8 cellular contexts compared by ENCODE assay signal in the genomic region with DNA sequence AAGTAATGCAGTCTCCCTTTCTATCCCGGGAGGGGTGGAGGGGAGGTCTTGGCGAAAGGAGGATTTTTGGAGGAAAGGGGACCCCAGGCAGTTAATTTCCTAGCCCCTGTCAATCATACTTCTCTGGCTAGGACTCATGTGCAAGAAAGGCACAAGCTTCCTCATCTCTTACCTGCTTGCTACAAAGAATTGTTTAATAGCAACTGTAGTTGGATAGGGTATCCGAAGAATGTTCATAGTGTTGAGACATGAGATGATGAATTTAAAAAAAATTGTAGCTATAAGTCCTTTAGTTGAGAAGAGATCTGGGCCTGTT. TPM values are rescaled to one million over a fixed set of nuclear protein-coding genes. Genes with fewer than 3 reads are reported as not detected.
DNase-seq lines count a peak whose midpoint lies in the region; ATAC-seq and TF ChIP-seq lines count a peak whose summit lies in the region.

No MANE protein-coding gene starts in this region.

- peak overlapping the region; percentile 87 for H3K4me3 ChIP-seq in GM23248
- peak overlapping the region; percentile 83 for H3K4me3 ChIP-seq in SJSA1
- H3K4me3 ChIP-seq in fibroblast of villous mesenchyme (ENCODE audit: low read depth, low read length), result peak overlapping the region; percentile 80
- H3K4me3 ChIP-seq in skeletal muscle satellite cell (ENCODE audit: low read length), result peak overlapping the region; percentile 95

- H3K36me3 ChIP-seq in GM23248 (ENCODE audit: low read depth) (peaks cover 6% of the 10 kb centered on the region; the same call in 1 of the 2 replicates), SJSA1 (peaks cover 57% of the 10 kb centered on the region), skeletal muscle satellite cell (ENCODE audit: insufficient read depth, low read length) (peaks cover 3% of the 10 kb centered on the region)

- H3K27me3 ChIP-seq in GM23248 (replicated peaks; ENCODE audit: insufficient read depth), result no peaks in the 10 kb centered on the region
- H3K27me3 ChIP-seq in SJSA1 (replicated peaks), result no peaks in the 10 kb centered on the region
- H3K27me3 ChIP-seq in skeletal muscle satellite cell (ENCODE audit: control insufficient read depth, insufficient read depth, low read length), result no peaks in the 10 kb centered on the region

- ATAC-seq in GM19035 (IDR thresholded peaks at IDR 0.05; ENCODE audit: unreplicated experiment) (no peak), HG02970 (IDR thresholded peaks at IDR 0.05; ENCODE audit: low FRiP score, unreplicated experiment) (no peak)

- peak overlapping the region; percentile 81 for H3K9ac ChIP-seq in GM23248
- peak overlapping the region; percentile 87 for H3K9ac ChIP-seq in skeletal muscle satellite cell (ENCODE audit: low read depth, low read length)

- H3K9me3 ChIP-seq in GM23248 (ENCODE audit: low read depth), result no peaks in the 10 kb centered on the region
- no peaks in the 10 kb centered on the region for H3K9me3 ChIP-seq in SJSA1 (replicated peaks)
- H3K9me3 ChIP-seq in skeletal muscle satellite cell (replicated peaks; ENCODE audit: low read length), result no peaks in the 10 kb centered on the region

- peaks cover 90% of the 10 kb centered on the region for H3K79me2 ChIP-seq in GM23248 (ENCODE audit: insufficient read depth)

- H3K27ac ChIP-seq in GM23248 (0 out of 2 replicates have a peak overlapping the region, but pooled peaks have one; percentile 6), SJSA1 (peak overlapping the region; percentile 28)

- H3K4me2 ChIP-seq in GM23248 (ENCODE audit: unreplicated experiment) (peak overlapping the region; percentile 81), skeletal muscle satellite cell (ENCODE audit: low read length) (peak overlapping the region; percentile 94)

- no peaks in the 10 kb centered on the region for H3K9me2 ChIP-seq in GM23248 (ENCODE audit: insufficient read depth)

- DNase-seq in GM23248, result no peak
- no peak for DNase-seq in SJSA1 (ENCODE audit: low read depth in 1 of 2, low spot score in 2 of 2)
- no peak for DNase-seq in fibroblast of villous mesenchyme (ENCODE audit: low read depth)
- no peak for DNase-seq in SKM-1 treated with dmso at 0.1 percent for 144 hours (lab: John Stamatoyannopoulos, UW; ENCODE audit: unreplicated experiment)
- DNase-seq in OCI-M2 (lab: John Stamatoyannopoulos, UW; ENCODE audit: unreplicated experiment), result no peak

- TF ChIP-seq CTCF in fibroblast of villous mesenchyme (IDR thresholded peaks at IDR 0.05; ENCODE audit: insufficient read depth, low read depth, low read length), result no peak

- peak overlapping the region; percentile 94 for H2AFZ ChIP-seq in GM23248

- in situ Hi-C loops in GM23248 (cut with MboI), result no loop called here

- H3F3A ChIP-seq in GM23248 (ENCODE audit: insufficient read depth), result no peaks in the 10 kb centered on the region

- 0 to 1% methylated on average over 3 of the region's 3 CpGs for WGBS in GM23248 (ENCODE audit: low coverage in 1 of 2, low lambda C conversion rate in 2 of 2, missing lambda C conversion rate in 2 of 2), 2 experiments

- H4K20me1 ChIP-seq in GM23248 (ENCODE audit: insufficient read depth), result no peaks in the 10 kb centered on the region

- H3K4me1 ChIP-seq in GM23248 (ENCODE audit: insufficient read depth), result peaks cover 22% of the 10 kb centered on the region
- peaks cover 11% of the 10 kb centered on the region for H3K4me1 ChIP-seq in SJSA1 (replicated peaks)
- peaks cover 8% of the 10 kb centered on the region for H3K4me1 ChIP-seq in skeletal muscle satellite cell (ENCODE audit: control insufficient read depth, insufficient read depth, low read length)

RNA-seq across cellular contexts. Expression of gene BORA, which starts 0.5 kb away (rescaled TPM):
- total RNA-seq in GM23248 (2014; rRNA removed; shearing (Covaris generic)), result 4.9 and 7.2 TPM in 2 replicates
- polyA plus RNA-seq in GM23248 (2016; fragmentation: Nextera tagmentation; extraction: Ambion mirVana), result 4.4 and 5.5 TPM in 2 replicates
- 12.8 and 16.1 TPM in 2 replicates for total RNA-seq in SJSA1 (2014; rRNA removed; shearing (Covaris generic))
- 5.5 and 13.0 TPM in 2 replicates for total RNA-seq in fibroblast of villous mesenchyme
- total RNA-seq in skeletal muscle satellite cell (2012; rRNA removed), result 7.6 and 9.6 TPM in 2 replicates

RNA-seq across cellular contexts. Expression of gene MZT1, which starts 0.8 kb away (rescaled TPM):
- 27.2 and 31.1 TPM in 2 replicates for total RNA-seq in GM23248 (2014; rRNA removed; shearing (Covaris generic))
- 22.9 and 24.3 TPM in 2 replicates for polyA plus RNA-seq in GM23248 (2016; fragmentation: Nextera tagmentation; extraction: Ambion mirVana)
- total RNA-seq in SJSA1 (2014; rRNA removed; shearing (Covaris generic)), result 53.0 and 76.5 TPM in 2 replicates
- 9.0 and 21.2 TPM in 2 replicates for total RNA-seq in fibroblast of villous mesenchyme
- total RNA-seq in skeletal muscle satellite cell (2012; rRNA removed), result 17.3 and 20.8 TPM in 2 replicates

RNA-seq across cellular contexts. Expression of gene DIS3, which starts 53.5 kb away (rescaled TPM):
- 28.2 and 31.0 TPM in 2 replicates for total RNA-seq in GM23248 (2014; rRNA removed; shearing (Covaris generic))
- polyA plus RNA-seq in GM23248 (2016; fragmentation: Nextera tagmentation; extraction: Ambion mirVana), result 17.3 and 18.9 TPM in 2 replicates
- 25.6 and 37.0 TPM in 2 replicates for total RNA-seq in SJSA1 (2014; rRNA removed; shearing (Covaris generic))
- 32.5 and 35.0 TPM in 2 replicates for total RNA-seq in fibroblast of villous mesenchyme
- total RNA-seq in skeletal muscle satellite cell (2012; rRNA removed), result 44.6 and 46.4 TPM in 2 replicates

RNA-seq across cellular contexts. Expression of gene PIBF1, which starts 53.7 kb away (rescaled TPM):
- total RNA-seq in GM23248 (2014; rRNA removed; shearing (Covaris generic)), result 15.2 and 20.4 TPM in 2 replicates
- polyA plus RNA-seq in GM23248 (2016; fragmentation: Nextera tagmentation; extraction: Ambion mirVana), result 14.8 and 17.0 TPM in 2 replicates
- 14.4 and 15.3 TPM in 2 replicates for total RNA-seq in SJSA1 (2014; rRNA removed; shearing (Covaris generic))
- 23.5 and 25.0 TPM in 2 replicates for total RNA-seq in fibroblast of villous mesenchyme
- 17.5 and 20.5 TPM in 2 replicates for total RNA-seq in skeletal muscle satellite cell (2012; rRNA removed)
